1 cellular context compared by ENCODE assay signal in the genomic region with DNA sequence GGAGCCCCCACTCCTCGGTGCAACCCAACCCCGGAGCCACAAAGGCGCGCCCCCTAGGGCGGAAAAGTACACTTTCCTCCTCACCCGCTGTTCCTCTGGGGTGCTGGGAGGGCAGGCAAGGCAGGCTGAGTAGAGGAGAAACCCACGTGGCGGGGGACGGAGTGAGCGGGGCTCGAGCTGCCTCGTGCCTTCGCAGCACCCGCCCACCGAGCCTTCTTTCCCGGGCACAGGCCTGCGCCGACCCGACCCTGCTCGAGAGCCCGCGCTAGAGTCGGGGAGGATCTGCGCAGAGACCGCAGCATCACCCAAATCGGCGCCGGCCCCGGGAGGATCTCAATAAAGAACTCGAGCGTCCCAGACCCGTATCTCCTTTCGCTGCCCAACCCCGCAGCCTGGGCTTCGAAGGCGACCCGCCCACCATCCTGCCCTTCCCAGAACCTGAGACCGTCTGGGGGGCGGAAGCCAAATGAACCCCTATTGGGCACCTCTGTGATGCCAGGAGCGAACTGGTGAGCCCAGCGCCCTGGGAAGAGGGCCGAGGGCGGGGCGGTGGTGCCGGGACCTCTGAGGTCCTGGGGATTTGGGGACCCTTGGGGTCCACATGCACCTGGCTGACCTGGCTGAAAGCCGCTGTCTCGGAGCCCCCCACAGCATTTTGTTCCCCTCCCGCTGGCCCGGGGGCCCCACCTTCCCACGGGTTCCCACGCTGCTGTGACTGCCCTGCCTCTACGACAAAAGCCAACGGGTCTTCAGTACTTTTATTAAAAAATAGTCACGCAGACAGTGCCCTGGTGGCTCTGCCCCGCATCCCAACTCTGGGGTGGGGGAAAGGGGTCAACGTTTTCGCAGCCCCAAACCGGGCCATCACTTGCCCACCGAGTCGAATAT.
TF ChIP-seq lines count a peak whose summit lies in the region.

No MANE protein-coding gene starts in this region.

TF ChIP-seq in GM23338, 12 proteins besides CTCF, POLR2A, EP300 and RAD21:
- TF ChIP-seq JUNB (IDR thresholded peaks at IDR 0.05; ENCODE audit: unreplicated experiment): no peak
- TF ChIP-seq EZH2phosphoT487 (IDR thresholded peaks at IDR 0.05; ENCODE audit: unreplicated experiment): peak; percentile 47
- TF ChIP-seq EZH2 (IDR thresholded peaks at IDR 0.05; ENCODE audit: low read depth, unreplicated experiment): peak; percentile 40
